ENCODE assay signal across 1 cellular context in the genomic region with DNA sequence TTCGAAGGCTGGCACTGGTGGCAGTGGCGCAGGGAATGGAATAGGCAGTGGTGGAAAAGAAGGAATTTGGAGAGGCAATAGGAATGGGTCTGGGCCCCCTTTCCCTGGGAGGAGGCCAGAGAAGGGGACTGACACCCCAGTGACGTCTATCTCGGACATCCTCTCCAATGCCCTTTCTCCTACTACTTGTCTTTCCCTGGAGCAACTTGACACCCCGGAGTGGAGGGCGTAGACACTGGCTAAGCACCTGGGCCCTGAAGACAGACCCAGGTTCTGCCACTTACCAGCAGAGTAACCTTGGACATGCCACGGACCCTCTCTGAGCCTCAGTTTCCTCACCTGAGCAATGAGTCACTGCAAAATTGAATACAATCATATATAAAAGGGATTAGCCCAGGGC.
TF ChIP-seq lines count a peak whose summit lies in the region.

No MANE protein-coding gene starts in this region.

TF ChIP-seq in GM23338, 12 proteins besides CTCF, POLR2A, EP300 and RAD21 (continued from another document):
- TF ChIP-seq, protein P1, sequence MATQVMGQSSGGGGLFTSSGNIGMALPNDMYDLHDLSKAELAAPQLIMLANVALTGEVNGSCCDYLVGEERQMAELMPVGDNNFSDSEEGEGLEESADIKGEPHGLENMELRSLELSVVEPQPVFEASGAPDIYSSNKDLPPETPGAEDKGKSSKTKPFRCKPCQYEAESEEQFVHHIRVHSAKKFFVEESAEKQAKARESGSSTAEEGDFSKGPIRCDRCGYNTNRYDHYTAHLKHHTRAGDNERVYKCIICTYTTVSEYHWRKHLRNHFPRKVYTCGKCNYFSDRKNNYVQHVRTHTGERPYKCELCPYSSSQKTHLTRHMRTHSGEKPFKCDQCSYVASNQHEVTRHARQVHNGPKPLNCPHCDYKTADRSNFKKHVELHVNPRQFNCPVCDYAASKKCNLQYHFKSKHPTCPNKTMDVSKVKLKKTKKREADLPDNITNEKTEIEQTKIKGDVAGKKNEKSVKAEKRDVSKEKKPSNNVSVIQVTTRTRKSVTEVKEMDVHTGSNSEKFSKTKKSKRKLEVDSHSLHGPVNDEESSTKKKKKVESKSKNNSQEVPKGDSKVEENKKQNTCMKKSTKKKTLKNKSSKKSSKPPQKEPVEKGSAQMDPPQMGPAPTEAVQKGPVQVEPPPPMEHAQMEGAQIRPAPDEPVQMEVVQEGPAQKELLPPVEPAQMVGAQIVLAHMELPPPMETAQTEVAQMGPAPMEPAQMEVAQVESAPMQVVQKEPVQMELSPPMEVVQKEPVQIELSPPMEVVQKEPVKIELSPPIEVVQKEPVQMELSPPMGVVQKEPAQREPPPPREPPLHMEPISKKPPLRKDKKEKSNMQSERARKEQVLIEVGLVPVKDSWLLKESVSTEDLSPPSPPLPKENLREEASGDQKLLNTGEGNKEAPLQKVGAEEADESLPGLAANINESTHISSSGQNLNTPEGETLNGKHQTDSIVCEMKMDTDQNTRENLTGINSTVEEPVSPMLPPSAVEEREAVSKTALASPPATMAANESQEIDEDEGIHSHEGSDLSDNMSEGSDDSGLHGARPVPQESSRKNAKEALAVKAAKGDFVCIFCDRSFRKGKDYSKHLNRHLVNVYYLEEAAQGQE (IDR thresholded peaks at IDR 0.05; ENCODE audit: unreplicated experiment) = no peak
- TF ChIP-seq, protein P2, sequence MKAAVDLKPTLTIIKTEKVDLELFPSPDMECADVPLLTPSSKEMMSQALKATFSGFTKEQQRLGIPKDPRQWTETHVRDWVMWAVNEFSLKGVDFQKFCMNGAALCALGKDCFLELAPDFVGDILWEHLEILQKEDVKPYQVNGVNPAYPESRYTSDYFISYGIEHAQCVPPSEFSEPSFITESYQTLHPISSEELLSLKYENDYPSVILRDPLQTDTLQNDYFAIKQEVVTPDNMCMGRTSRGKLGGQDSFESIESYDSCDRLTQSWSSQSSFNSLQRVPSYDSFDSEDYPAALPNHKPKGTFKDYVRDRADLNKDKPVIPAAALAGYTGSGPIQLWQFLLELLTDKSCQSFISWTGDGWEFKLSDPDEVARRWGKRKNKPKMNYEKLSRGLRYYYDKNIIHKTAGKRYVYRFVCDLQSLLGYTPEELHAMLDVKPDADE (IDR thresholded peaks at IDR 0.05) = no peak
- TF ChIP-seq POLR2AphosphoS5 (IDR thresholded peaks at IDR 0.05; ENCODE audit: low read depth) (no peak), EZH2 (IDR thresholded peaks at IDR 0.05; ENCODE audit: low read depth, unreplicated experiment) (no peak), NANOG (IDR thresholded peaks at IDR 0.05; ENCODE audit: borderline replicate concordance) (no peak), JUNB (IDR thresholded peaks at IDR 0.05; ENCODE audit: unreplicated experiment) (no peak)
